11 cellular contexts compared by ENCODE assay signal in the genomic region with DNA sequence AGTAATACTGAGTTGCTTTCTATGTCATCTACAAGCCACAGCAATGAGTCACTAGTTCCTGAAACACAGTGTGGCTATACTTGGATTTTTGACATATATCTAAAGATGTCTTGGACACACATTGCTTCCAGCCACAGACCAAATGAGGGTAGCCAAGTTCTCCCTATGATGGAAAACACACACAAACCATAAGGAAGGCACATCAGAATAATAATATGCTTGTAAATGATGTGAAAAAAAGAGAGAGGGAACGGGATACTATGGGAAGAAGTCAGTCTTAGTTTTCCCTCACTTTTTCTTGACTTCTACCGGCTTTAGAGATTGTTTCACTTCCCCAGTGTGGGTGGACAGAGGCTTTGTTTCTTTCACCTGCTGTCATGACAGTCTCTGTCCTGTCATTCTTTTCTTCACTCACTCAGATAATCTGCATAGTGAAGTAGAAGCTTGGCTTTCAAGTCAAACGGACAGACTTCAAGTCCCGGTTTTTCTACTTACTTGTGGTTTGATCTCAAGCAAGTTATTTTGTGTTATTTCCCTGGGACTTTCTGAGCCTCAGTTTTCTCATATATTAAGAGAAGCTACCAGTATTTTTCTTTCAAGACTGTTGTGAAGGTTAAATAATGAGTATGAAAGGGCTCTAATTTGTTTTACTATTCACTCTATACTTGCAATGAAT. TPM values are rescaled to one million over a fixed set of nuclear protein-coding genes. Genes with fewer than 3 reads are reported as not detected.
DNase-seq lines count a peak whose midpoint lies in the region; ATAC-seq and TF ChIP-seq lines count a peak whose summit lies in the region.
"Had no signal": no experiment of that assay in that cellular context is flagged by ENCODE, and none has a peak within 500 bp of the region (broad histone marks: within the 10 kb centered on the region; RNA-seq: fewer than 3 reads in every experiment).

No MANE protein-coding gene starts in this region.

- no peak overlapping the region for H3K4me2 ChIP-seq in mammary epithelial cell (ENCODE audit: insufficient read depth, low read depth, low read length)
- H3K4me2 ChIP-seq in OCI-LY1 (ENCODE audit: low read length), result peak overlapping the region; percentile 27; the same call in 1 of the 2 replicates
- H3K4me2 ChIP-seq: BLaER1 had no signal

- POLR2A ChIA-PET in MCF 10A (lab: Yijun Ruan, JAX), result no interaction called here
- POLR2A ChIA-PET in T-cell (lab: Charles Lee), result no interaction called here

- in situ Hi-C loops in mammary epithelial cell (cut with MboI; ENCODE audit: low sequenced_read_pairs in 2 of 2), result no loop called here

- H3K36me3 Mint-ChIP-seq in MCF 10A (ENCODE audit: insufficient read depth, unreplicated experiment) (no peaks in the 10 kb centered on the region), T-cell (no peaks in the 10 kb centered on the region)
- no peaks in the 10 kb centered on the region for H3K36me3 Mint-ChIP-seq in stimulated activated naive CD8-positive, alpha-beta T cell treated with anti-CD3 and anti-CD28 coated beads, Interleukin-15, Interleukin-2, amounts not matched to agents 100 ng/mL and 50 ng/mL, for 24 hours (ENCODE audit: low read depth)

- BruUV-seq in MCF 10A (replicated peaks; lab: Mats Ljungman, UMichigan), result no TSS peak
- no TSS peak for BruUV-seq in mammary epithelial cell (replicated peaks; lab: Mats Ljungman, UMichigan)

- H3K9me3 ChIP-seq in mammary epithelial cell (replicated peaks; ENCODE audit: insufficient read depth, low read length), result peaks cover 3% of the 10 kb centered on the region
- H3K9me3 ChIP-seq in OCI-LY1 (ENCODE audit: low read length), result no peaks in the 10 kb centered on the region
- H3K9me3 ChIP-seq: BLaER1, thyroid gland had no signal

- 50% methylated on average over 4 of the region's 4 CpGs for WGBS in mammary epithelial cell (ENCODE audit: low coverage, missing lambda C conversion rate)

- H3K27me3 Mint-ChIP-seq in MCF 10A (ENCODE audit: insufficient read depth, unreplicated experiment), result no peaks in the 10 kb centered on the region
- H3K27me3 Mint-ChIP-seq in stimulated activated naive CD8-positive, alpha-beta T cell treated with anti-CD3 and anti-CD28 coated beads, Interleukin-15, Interleukin-2, amounts not matched to agents 100 ng/mL and 50 ng/mL, for 24 hours, result no peaks in the 10 kb centered on the region
- peaks cover 0 to 23% of the 10 kb centered on the region in 2 donors for H3K27me3 Mint-ChIP-seq in T-cell

- H3K79me2 ChIP-seq in mammary epithelial cell (ENCODE audit: insufficient read depth, low read length) (no peaks in the 10 kb centered on the region), OCI-LY1 (ENCODE audit: insufficient read depth, low read length) (no peaks in the 10 kb centered on the region)

- H3K9ac ChIP-seq in mammary epithelial cell (ENCODE audit: insufficient read depth, low read length) (no peak overlapping the region), OCI-LY1 (ENCODE audit: low read length) (no peak overlapping the region)
- H3K9ac ChIP-seq: BLaER1 had no signal

- H3K4me1 Mint-ChIP-seq in MCF 10A (ENCODE audit: insufficient read depth, unreplicated experiment) (no peaks in the 10 kb centered on the region), T-cell (peaks cover 0 to 11% (median 7%) of the 10 kb centered on the region in 3 donors)
- peaks cover 42% of the 10 kb centered on the region for H3K4me1 Mint-ChIP-seq in stimulated activated naive CD8-positive, alpha-beta T cell treated with anti-CD3 and anti-CD28 coated beads, Interleukin-15, Interleukin-2, amounts not matched to agents 100 ng/mL and 50 ng/mL, for 24 hours (ENCODE audit: low read depth)

- H3K9me2 ChIP-seq in OCI-LY1 (ENCODE audit: low read depth, low read length), result no peaks in the 10 kb centered on the region

- H3K27me3 ChIP-seq in mammary epithelial cell (ENCODE audit: insufficient read depth, low read length) (no peaks in the 10 kb centered on the region), OCI-LY1 (ENCODE audit: insufficient read depth, low read length) (no peaks in the 10 kb centered on the region)
- H3K27me3 ChIP-seq: thyroid gland had no signal

- no peak overlapping the region for H3K27ac Mint-ChIP-seq in MCF 10A (ENCODE audit: low read depth, unreplicated experiment)
- peak overlapping the region; percentile 99 for H3K27ac Mint-ChIP-seq in stimulated activated naive CD8-positive, alpha-beta T cell treated with anti-CD3 and anti-CD28 coated beads, Interleukin-15, Interleukin-2, amounts not matched to agents 100 ng/mL and 50 ng/mL, for 24 hours
- H3K27ac Mint-ChIP-seq in T-cell, result no peak overlapping the region

- CTCF ChIA-PET in MCF 10A (lab: Yijun Ruan, JAX) (no interaction called here), mammary epithelial cell (lab: Charles Lee; ENCODE audit: low non-redundant PET) (no interaction called here), T-cell (lab: Charles Lee) (no interaction called here)

- DNase-seq in MCF 10A (ENCODE audit: unreplicated experiment) (peak; percentile 11), mammary epithelial cell (no peak), DMS79 treated with DMSO at 0.1 percent for 48 hours (lab: John Stamatoyannopoulos, UW) (no peak), NCI-H1105 (lab: John Stamatoyannopoulos, UW) (no peak), T-cell (no peak)
- DNase-seq: thyroid gland had no signal

- TF ChIP-seq CTCF in MCF 10A (IDR thresholded peaks at IDR 0.05; ENCODE audit: unreplicated experiment), result no peak
- no peak for TF ChIP-seq CTCF in mammary epithelial cell (conservative IDR thresholded peaks at IDR 0.05 in 1 of 2, IDR thresholded peaks at IDR 0.05 in 1 of 2; ENCODE audit: extremely low read depth in 1 of 2, insufficient read depth in 1 of 2, low read depth in 1 of 2, low read length in 2 of 2)
- no peak for TF ChIP-seq CTCF in OCI-LY1 (IDR thresholded peaks at IDR 0.05; ENCODE audit: low read length)

- peak; percentile 99 for ATAC-seq in HG02852 (IDR thresholded peaks at IDR 0.05; ENCODE audit: unreplicated experiment)
- no peak for ATAC-seq in T-cell (replicated peaks in 1 of 4)

- no peak overlapping the region for H3K4me3 ChIP-seq in mammary epithelial cell (replicated peaks in 1 of 3; ENCODE audit: insufficient read depth in 1 of 3, low read depth in 2 of 3, low read length in 3 of 3)
- H3K4me3 ChIP-seq in OCI-LY1 (ENCODE audit: low read depth, low read length, poor library complexity, severe bottlenecking), result no peak overlapping the region
- H3K4me3 ChIP-seq: BLaER1, thyroid gland had no signal

- H4K20me1 ChIP-seq in mammary epithelial cell (ENCODE audit: insufficient read depth, low read length) (no peaks in the 10 kb centered on the region), OCI-LY1 (ENCODE audit: insufficient read depth, low read length) (no peaks in the 10 kb centered on the region)
- H4K20me1 ChIP-seq: BLaER1 had no signal

- H3K4me3 Mint-ChIP-seq in MCF 10A (ENCODE audit: unreplicated experiment) (no peak overlapping the region), T-cell (no peak overlapping the region)
- H3K4me3 Mint-ChIP-seq in stimulated activated naive CD8-positive, alpha-beta T cell treated with anti-CD3 and anti-CD28 coated beads, Interleukin-15, Interleukin-2, amounts not matched to agents 100 ng/mL and 50 ng/mL, for 24 hours, result peak overlapping the region; percentile 73

- H3K4me1 ChIP-seq in mammary epithelial cell (ENCODE audit: insufficient read depth, low read length), result no peaks in the 10 kb centered on the region
- peaks cover 7% of the 10 kb centered on the region for H3K4me1 ChIP-seq in OCI-LY1 (ENCODE audit: insufficient read depth, low read length, severe bottlenecking)
- H3K4me1 ChIP-seq: BLaER1, thyroid gland had no signal

- dilution Hi-C loops in mammary epithelial cell (cut with HindIII; ENCODE audit: low sequenced_read_pairs), result no loop called here

- peaks cover 34% of the 10 kb centered on the region for H3K9me3 Mint-ChIP-seq in MCF 10A (ENCODE audit: unreplicated experiment)
- no peaks in the 10 kb centered on the region for H3K9me3 Mint-ChIP-seq in stimulated activated naive CD8-positive, alpha-beta T cell treated with anti-CD3 and anti-CD28 coated beads, Interleukin-15, Interleukin-2, amounts not matched to agents 100 ng/mL and 50 ng/mL, for 24 hours
- peaks cover 0 to 9% (median 0%) of the 10 kb centered on the region in 3 donors for H3K9me3 Mint-ChIP-seq in T-cell

- intact Hi-C loops in MCF 10A (cut with micrococcal nuclease) (no loop called here), mammary epithelial cell (cut with micrococcal nuclease) (no loop called here)

- H3K27ac ChIP-seq in mammary epithelial cell (ENCODE audit: insufficient read depth, low read depth, low read length) (no peak overlapping the region), OCI-LY1 (ENCODE audit: low read depth, low read length, poor library complexity, severe bottlenecking) (no peak overlapping the region)
- H3K27ac ChIP-seq: BLaER1, thyroid gland had no signal

- H3K36me3 ChIP-seq in mammary epithelial cell (ENCODE audit: insufficient read depth, low read length) (no peaks in the 10 kb centered on the region), OCI-LY1 (ENCODE audit: insufficient read depth, low read length) (no peaks in the 10 kb centered on the region)
- H3K36me3 ChIP-seq: BLaER1, thyroid gland had no signal

- H2AFZ ChIP-seq in mammary epithelial cell (ENCODE audit: low read depth, low read length) (no peak overlapping the region), OCI-LY1 (ENCODE audit: low read length) (no peak overlapping the region)

- no peaks in the 10 kb centered on the region for H3F3A ChIP-seq in OCI-LY1 (ENCODE audit: insufficient read depth, low read length)

RNA-seq across cellular contexts. Expression of a gene that starts 34.7 kb away (rescaled TPM):
- total RNA-seq in MCF 10A (2022) (not detected in 2 replicates), mammary epithelial cell (not detected), T-cell (10 to 100 TPM; 49.9 to 71.9 (median 67.4) TPM)
- not detected for polyA plus RNA-seq in mammary epithelial cell
- polyA minus RNA-seq in mammary epithelial cell, result not detected
- total RNA-seq: pulmonary artery endothelial cell had no signal

Comparison
In these comparisons a context has a peak if more than half of its experiments do, and no peak if none do; other contexts are left out.
1. RNA of a gene that starts 34.7 kb away (total RNA-seq): 49.9 to 71.9 TPM in T-cell; not detected in MCF 10A and not detected in mammary epithelial cell; every median in the first group is over 10 times any median in the second.